20 cellular contexts compared by ENCODE assay signal in genomic region chr3:126508539-126508938, GRCh38. TPM values are rescaled to one million over a fixed set of nuclear protein-coding genes. Genes with fewer than 3 reads are reported as not detected.
A peak's percentile ranks its signal among the peaks of the same experiment; 100 is the strongest.
DNase-seq lines count a peak whose midpoint lies in the region; ATAC-seq, FAIRE-seq and TF ChIP-seq lines count a peak whose summit lies in the region.
"Had no signal": no experiment of that assay in that cellular context is flagged by ENCODE, and none has a peak within 500 bp of the region (broad histone marks: within the 10 kb centered on the region; RNA-seq: fewer than 3 reads in every experiment).

No MANE protein-coding gene starts in this region.

- H3K23ac ChIP-seq in IMR-90 (ENCODE audit: low read depth, low read length), result no peak overlapping the region

- no peak overlapping the region for H2BK5ac ChIP-seq in IMR-90 (ENCODE audit: low read depth, low read length, poor library complexity, severe bottlenecking)

- H2AFZ ChIP-seq in IMR-90 (replicated peaks; ENCODE audit: low read length, poor library complexity) (peak overlapping the region; percentile 59), hepatocyte (no peak overlapping the region)

- H3K79me2 ChIP-seq in hepatocyte, result no peaks in the 10 kb centered on the region

- H3K4me1 Mint-ChIP-seq in Calu3 (ENCODE audit: low read depth, unreplicated experiment), result peaks cover 8% of the 10 kb centered on the region
- H3K4me1 Mint-ChIP-seq: activated CD4-positive, alpha-beta T cell treated with anti-CD3 and anti-CD28 coated beads, Interleukin-2, amount 10 ng/mL, durations not matched to agents 24 days and 14 days; activated naive CD8-positive, alpha-beta T cell treated with anti-CD3 and anti-CD28 coated beads, Interleukin-2, amount 10 ng/mL, durations not matched to agents 7 days and 5 days had no signal

- H2AK9ac ChIP-seq in IMR-90 (replicated peaks; ENCODE audit: low read depth, low read length, poor library complexity), result no peak overlapping the region

- no peaks in the 10 kb centered on the region for H3K79me1 ChIP-seq in IMR-90 (ENCODE audit: low read depth in 1 of 2, low read length in 2 of 2)

- H3K27me3 ChIP-seq in IMR-90 (ENCODE audit: control insufficient read depth, insufficient read depth, low read length) (peaks cover 27% of the 10 kb centered on the region; the same call in 1 of the 2 replicates), bronchial epithelial cell (ENCODE audit: control insufficient read depth, insufficient read depth, low read length) (no peaks in the 10 kb centered on the region), hepatocyte (no peaks in the 10 kb centered on the region)

- TF ChIP-seq RAD21 in IMR-90 (IDR thresholded peaks at IDR 0.05; ENCODE audit: low read length), result no peak

- no peak overlapping the region for H3K14ac ChIP-seq in IMR-90 (replicated peaks; ENCODE audit: low read depth, low read length)

- H3K27ac Mint-ChIP-seq in Calu3 (ENCODE audit: unreplicated experiment), result no peak overlapping the region
- H3K27ac Mint-ChIP-seq: activated CD4-positive, alpha-beta T cell treated with anti-CD3 and anti-CD28 coated beads, Interleukin-2, amount 10 ng/mL, durations not matched to agents 24 days and 14 days; activated naive CD8-positive, alpha-beta T cell treated with anti-CD3 and anti-CD28 coated beads, Interleukin-2, amount 10 ng/mL, durations not matched to agents 7 days and 5 days; activated T-helper 2 cell treated with anti-CD3 and anti-CD28 coated beads, Interferon-gamma antibody, Interleukin-2, Interleukin-4, amounts not matched to agents 10 μg/mL and 5 μg/mL and 100 μg/mL, durations not matched to agents 14 hours and 24 hours and 36 hours had no signal

- H3K27ac ChIP-seq in IMR-90 (ENCODE audit: insufficient read depth, low read length) (no peak overlapping the region), hepatocyte (no peak overlapping the region)
- H3K27ac ChIP-seq: psoas muscle had no signal

- H2BK120ac ChIP-seq in IMR-90 (ENCODE audit: low read depth, low read length), result no peak overlapping the region

- peaks cover 31% of the 10 kb centered on the region for H3K27me3 Mint-ChIP-seq in Calu3 (ENCODE audit: unreplicated experiment)
- H3K27me3 Mint-ChIP-seq: activated CD4-positive, alpha-beta T cell treated with anti-CD3 and anti-CD28 coated beads, Interleukin-2, amount 10 ng/mL, durations not matched to agents 24 days and 14 days had no signal

- no peak overlapping the region for H4K8ac ChIP-seq in IMR-90 (ENCODE audit: low read depth in 2 of 2, low read length in 2 of 2)

- no peaks in the 10 kb centered on the region for H3K36me3 ChIP-seq in IMR-90 (ENCODE audit: control insufficient read depth, insufficient read depth, low read length)
- no peaks in the 10 kb centered on the region for H3K36me3 ChIP-seq in bronchial epithelial cell (ENCODE audit: control insufficient read depth, insufficient read depth, low read length)
- no peaks in the 10 kb centered on the region for H3K36me3 ChIP-seq in hepatocyte (replicated peaks; ENCODE audit: insufficient read depth, low read depth)

- no peaks in the 10 kb centered on the region for H4K20me1 ChIP-seq in IMR-90 (ENCODE audit: insufficient read depth, low read length)
- H4K20me1 ChIP-seq in hepatocyte (ENCODE audit: insufficient read depth, poor library complexity, severe bottlenecking), result no peaks in the 10 kb centered on the region

- no peaks in the 10 kb centered on the region for H3K36me3 Mint-ChIP-seq in Calu3 (ENCODE audit: insufficient read depth, unreplicated experiment)
- H3K36me3 Mint-ChIP-seq: activated naive CD8-positive, alpha-beta T cell treated with anti-CD3 and anti-CD28 coated beads, Interleukin-2, amount 10 ng/mL, durations not matched to agents 7 days and 5 days; brain had no signal

- H3K4me3 ChIP-seq in IMR-90 (ENCODE audit: insufficient read depth, low read depth, low read length), result no peak overlapping the region
- H3K4me3 ChIP-seq in bronchial epithelial cell (ENCODE audit: low read depth, low read length), result no peak overlapping the region
- no peak overlapping the region for H3K4me3 ChIP-seq in hepatocyte
- H3K4me3 ChIP-seq: psoas muscle had no signal

- H3K9me3 Mint-ChIP-seq in Calu3 (ENCODE audit: low read depth, unreplicated experiment), result no peaks in the 10 kb centered on the region
- H3K9me3 Mint-ChIP-seq: activated CD4-positive, alpha-beta T cell treated with anti-CD3 and anti-CD28 coated beads, Interleukin-2, amount 10 ng/mL, durations not matched to agents 24 days and 14 days; activated naive CD8-positive, alpha-beta T cell treated with anti-CD3 and anti-CD28 coated beads, Interleukin-2, amount 10 ng/mL, durations not matched to agents 7 days and 5 days; activated T-helper 2 cell treated with anti-CD3 and anti-CD28 coated beads, Interferon-gamma antibody, Interleukin-2, Interleukin-4, amounts not matched to agents 10 μg/mL and 5 μg/mL and 100 μg/mL, durations not matched to agents 14 hours and 24 hours and 36 hours; brain; neural crest cell had no signal

- TF ChIP-seq CTCF in Calu3 (IDR thresholded peaks at IDR 0.05; ENCODE audit: unreplicated experiment) (no peak), IMR-90 (conservative IDR thresholded peaks at IDR 0.05; ENCODE audit: low read depth, low read length) (no peak), bronchial epithelial cell (IDR thresholded peaks at IDR 0.05; ENCODE audit: insufficient read depth, low read length, severe bottlenecking) (no peak), hepatocyte (IDR thresholded peaks at IDR 0.05; ENCODE audit: poor library complexity) (no peak)

- no peak overlapping the region for H4K5ac ChIP-seq in IMR-90 (ENCODE audit: low read depth, low read length)

- no CpG with 5 or more reads among the region's 4 CpGs for WGBS in IMR-90 (ENCODE audit: extremely low coverage in 2 of 2, insufficient read length in 1 of 2), 2 experiments
- 87% methylated on average over 4 of the region's 4 CpGs for WGBS in hepatocyte (ENCODE audit: low lambda C conversion rate, missing lambda C conversion rate)

- no peak for TF ChIP-seq POLR2A in IMR-90 (IDR thresholded peaks at IDR 0.05; ENCODE audit: low read depth, low read length)

- H3K9me1 ChIP-seq in IMR-90 (ENCODE audit: insufficient read depth, low read length), result no peaks in the 10 kb centered on the region

- H3K9me3 ChIP-seq in IMR-90 (ENCODE audit: control insufficient read depth, insufficient read depth, low read length), result no peaks in the 10 kb centered on the region
- H3K9me3 ChIP-seq in hepatocyte (ENCODE audit: low read depth), result no peaks in the 10 kb centered on the region
- H3K9me3 ChIP-seq: psoas muscle had no signal

- no peak overlapping the region for H3K4me3 Mint-ChIP-seq in Calu3 (ENCODE audit: low read depth, unreplicated experiment)
- H3K4me3 Mint-ChIP-seq: activated CD4-positive, alpha-beta T cell treated with anti-CD3 and anti-CD28 coated beads, Interleukin-2, amount 10 ng/mL, durations not matched to agents 24 days and 14 days; activated naive CD8-positive, alpha-beta T cell treated with anti-CD3 and anti-CD28 coated beads, Interleukin-2, amount 10 ng/mL, durations not matched to agents 7 days and 5 days; brain; neural crest cell had no signal

- intact Hi-C loops in Calu3 (cut with micrococcal nuclease; ENCODE audit: unreplicated experiment), result no loop called here
- intact Hi-C loops in IMR-90 (cut with micrococcal nuclease), result no loop called here

- BruUV-seq in Calu3 (replicated peaks; lab: Mats Ljungman, UMichigan), result no TSS peak
- no TSS peak for BruUV-seq in IMR-90 (replicated peaks; lab: Mats Ljungman, UMichigan)

- H3K4me2 ChIP-seq in IMR-90 (ENCODE audit: low read depth, low read length) (no peak overlapping the region), hepatocyte (no peak overlapping the region)

- H4K91ac ChIP-seq in IMR-90 (ENCODE audit: insufficient read depth, low read depth, low read length), result no peak overlapping the region

- no peak overlapping the region for H2BK20ac ChIP-seq in IMR-90 (ENCODE audit: low read depth, low read length)

- H3K4me1 ChIP-seq in IMR-90 (ENCODE audit: control insufficient read depth, insufficient read depth, low read length), result no peaks in the 10 kb centered on the region
- H3K4me1 ChIP-seq in hepatocyte (ENCODE audit: insufficient read depth), result no peaks in the 10 kb centered on the region

- dilution Hi-C loops in IMR-90 (cut with HindIII; ENCODE audit: low sequenced_read_pairs, unreplicated experiment), result no loop called here

- no peak overlapping the region for H2BK15ac ChIP-seq in IMR-90 (ENCODE audit: low read depth, low read length)

- FAIRE-seq in bronchial epithelial cell (lab: Jason Lieb, UNC), result no peak

- ATAC-seq in IMR-90 (ENCODE audit: low read depth), result 0 out of 2 replicates have a peak, but pooled peaks have one; percentile 11
- ATAC-seq: psoas muscle had no signal

- H3K56ac ChIP-seq in IMR-90 (ENCODE audit: extremely low read depth, insufficient read depth, low read length), result no peak overlapping the region

- H3K9me2 ChIP-seq in hepatocyte (replicated peaks; ENCODE audit: insufficient read depth), result no peaks in the 10 kb centered on the region

- DNase-seq in Calu3, result peak; percentile 65
- DNase-seq in IMR-90, result no peak
- peak; percentile 22 for DNase-seq in bronchial epithelial cell (ENCODE audit: low read depth)
- peak; percentile 4 for DNase-seq in renal cortical epithelial cell (ENCODE audit: low read depth)
- no peak for DNase-seq in hepatocyte (ENCODE audit: low spot score)
- no peak for DNase-seq in NCI-H69 (lab: John Stamatoyannopoulos, UW)
- no peak for DNase-seq in T1000 (lab: John Stamatoyannopoulos, UW)
- DNase-seq: activated CD4-positive, alpha-beta T cell treated with anti-CD3 and anti-CD28 coated beads, Interleukin-2, amount 10 ng/mL, durations not matched to agents 24 days and 14 days; activated naive CD8-positive, alpha-beta T cell treated with anti-CD3 and anti-CD28 coated beads, Interleukin-2, amount 10 ng/mL, durations not matched to agents 7 days and 5 days; cortex of kidney; GOT3; NCI-H187 treated with DMSO at 0.1 percent for 48 hours; stimulated activated CD8-positive, alpha-beta memory T cell treated with anti-CD3 and anti-CD28 coated beads, Interleukin-4, amount 100 ng/mL, for 48 hours had no signal

- in situ Hi-C loops in IMR-90 (cut with MboI; ENCODE audit: low sequenced_read_pairs), result no loop called here

- no peak overlapping the region for H3K18ac ChIP-seq in IMR-90 (ENCODE audit: low read depth, low read length)

- no peak overlapping the region for H3K9ac ChIP-seq in IMR-90 (ENCODE audit: low read depth, low read length)

- H3K4ac ChIP-seq in IMR-90 (ENCODE audit: low read depth, low read length), result no peak overlapping the region

- POLR2A ChIA-PET in IMR-90 (lab: Charles Lee; ENCODE audit: unreplicated experiment), result no interaction called here

- CTCF ChIA-PET in Calu3 (lab: Charles Lee) (interaction anchor here (1.8 kb wide), 1 partner anchor 10 kb away, joined by 4 read pairs; no protein-coding TSS in a partner anchor), IMR-90 (lab: Yijun Ruan, JAX) (no interaction called here)

- H2AK5ac ChIP-seq in IMR-90 (ENCODE audit: low read depth, low read length), result no peak overlapping the region

RNA-seq across cellular contexts. Expression of gene UROC1, which starts 9.0 kb away (rescaled TPM):
- not detected in 2 replicates for total RNA-seq in Calu3 (2022)
- total RNA-seq in IMR-90 (2012; rRNA removed), result not detected in 2 replicates
- not detected in 2 replicates for polyA plus RNA-seq in IMR-90 (2012; rRNA removed)
- polyA plus RNA-seq in IMR-90 (2012; cell fraction: cytosol; rRNA removed), result not detected in 2 replicates
- not detected in 2 replicates for polyA plus RNA-seq in IMR-90 (2012; cell fraction: nucleus; rRNA removed; ENCODE audit: low replicate concordance)
- total RNA-seq in bronchial epithelial cell, result not detected in 2 replicates
- not detected in 2 replicates for total RNA-seq in renal cortical epithelial cell
- 2.2 and 4.2 TPM in 2 replicates for total RNA-seq in hepatocyte
- 1.5 and 2.3 TPM in 2 replicates for polyA plus RNA-seq in hepatocyte
- total RNA-seq: activated CD4-positive, alpha-beta T cell treated with anti-CD3 and anti-CD28 coated beads, Interleukin-2, amount 10 ng/mL, durations not matched to agents 24 days and 14 days; activated naive CD8-positive, alpha-beta T cell treated with anti-CD3 and anti-CD28 coated beads, Interleukin-2, amount 10 ng/mL, durations not matched to agents 7 days and 5 days; activated T-helper 2 cell treated with anti-CD3 and anti-CD28 coated beads, Interferon-gamma antibody, Interleukin-2, Interleukin-4, amounts not matched to agents 10 μg/mL and 5 μg/mL and 100 μg/mL, durations not matched to agents 14 hours and 24 hours and 36 hours; fibroblast of villous mesenchyme; mesenteric fat pad; neural crest cell; subcutaneous adipose tissue had no signal

RNA-seq across cellular contexts. Expression of gene CHST13, which starts 15.4 kb away (rescaled TPM):
- 1.1 and 1.3 TPM in 2 replicates for total RNA-seq in Calu3 (2022)
- total RNA-seq in IMR-90 (2012; rRNA removed), result not detected in 2 replicates
- polyA plus RNA-seq in IMR-90 (2012; rRNA removed), result not detected in 2 replicates
- 0.02 TPM in 1 of 2 replicates, not detected in the other for polyA plus RNA-seq in IMR-90 (2012; cell fraction: cytosol; rRNA removed)
- polyA plus RNA-seq in IMR-90 (2012; cell fraction: nucleus; rRNA removed; ENCODE audit: low replicate concordance), result not detected in 2 replicates
- total RNA-seq in bronchial epithelial cell, result not detected in 2 replicates
- 0.10 TPM in 1 of 2 replicates, not detected in the other for total RNA-seq in renal cortical epithelial cell
- 31.5 and 36.0 TPM in 2 replicates for total RNA-seq in hepatocyte
- 50.2 and 54.6 TPM in 2 replicates for polyA plus RNA-seq in hepatocyte
- total RNA-seq: activated CD4-positive, alpha-beta T cell treated with anti-CD3 and anti-CD28 coated beads, Interleukin-2, amount 10 ng/mL, durations not matched to agents 24 days and 14 days; activated T-helper 2 cell treated with anti-CD3 and anti-CD28 coated beads, Interferon-gamma antibody, Interleukin-2, Interleukin-4, amounts not matched to agents 10 μg/mL and 5 μg/mL and 100 μg/mL, durations not matched to agents 14 hours and 24 hours and 36 hours; fibroblast of villous mesenchyme had no signal

RNA-seq across cellular contexts. Expression of gene ZXDC, which starts 32.8 kb away (rescaled TPM):
- 62.3 and 63.8 TPM in 2 replicates for total RNA-seq in Calu3 (2022)
- 13.1 and 14.3 TPM in 2 replicates for total RNA-seq in IMR-90 (2012; rRNA removed)
- 11.5 and 12.2 TPM in 2 replicates for polyA plus RNA-seq in IMR-90 (2012; rRNA removed)
- 7.3 and 7.8 TPM in 2 replicates for polyA plus RNA-seq in IMR-90 (2012; cell fraction: cytosol; rRNA removed)
- polyA plus RNA-seq in IMR-90 (2012; cell fraction: nucleus; rRNA removed; ENCODE audit: low replicate concordance), result 24.3 and 25.6 TPM in 2 replicates
- 21.9 and 23.3 TPM in 2 replicates for total RNA-seq in bronchial epithelial cell
- total RNA-seq in renal cortical epithelial cell, result 15.5 and 29.5 TPM in 2 replicates
- total RNA-seq in hepatocyte, result 21.0 and 25.0 TPM in 2 replicates
- 22.9 and 24.1 TPM in 2 replicates for polyA plus RNA-seq in hepatocyte

RNA-seq across cellular contexts. Expression of gene C3orf22, which starts 50.2 kb away (rescaled TPM):
- total RNA-seq in Calu3 (2022) (not detected in 2 replicates), IMR-90 (2012; rRNA removed) (not detected in 2 replicates), bronchial epithelial cell (not detected in 2 replicates), renal cortical epithelial cell (not detected in 2 replicates), hepatocyte (not detected in 2 replicates)
- polyA plus RNA-seq in IMR-90 (2012; rRNA removed) (not detected in 2 replicates), hepatocyte (0.19 TPM in 1 of 2 replicates, not detected in the other)
- polyA plus RNA-seq in IMR-90 (2012; cell fraction: cytosol; rRNA removed), result not detected in 2 replicates
- polyA plus RNA-seq in IMR-90 (2012; cell fraction: nucleus; rRNA removed; ENCODE audit: low replicate concordance), result not detected in 2 replicates
- total RNA-seq: activated CD4-positive, alpha-beta T cell treated with anti-CD3 and anti-CD28 coated beads, Interleukin-2, amount 10 ng/mL, durations not matched to agents 24 days and 14 days; activated naive CD8-positive, alpha-beta T cell treated with anti-CD3 and anti-CD28 coated beads, Interleukin-2, amount 10 ng/mL, durations not matched to agents 7 days and 5 days; activated T-helper 2 cell treated with anti-CD3 and anti-CD28 coated beads, Interferon-gamma antibody, Interleukin-2, Interleukin-4, amounts not matched to agents 10 μg/mL and 5 μg/mL and 100 μg/mL, durations not matched to agents 14 hours and 24 hours and 36 hours; fibroblast of villous mesenchyme; mesenteric fat pad; neural crest cell; subcutaneous adipose tissue had no signal
- polyA plus RNA-seq: psoas muscle had no signal

Comparison
In these comparisons a context has a peak if more than half of its experiments do, and no peak if none do; other contexts are left out.
1. DNase-seq: peak in Calu3 (single experiment), bronchial epithelial cell (single experiment) and renal cortical epithelial cell (single experiment); none in IMR-90 (single experiment), hepatocyte (single experiment), NCI-H69 (single experiment) and T1000 (single experiment).
2. RNA of gene CHST13, which starts 15.4 kb away (total RNA-seq): 31.5 to 36.0 TPM in hepatocyte; 1.1 to 1.3 TPM in Calu3, 0.10 TPM in renal cortical epithelial cell, not detected in IMR-90 and not detected in bronchial epithelial cell; every median in the first group is over 10 times any median in the second.